In the genomic region with DNA sequence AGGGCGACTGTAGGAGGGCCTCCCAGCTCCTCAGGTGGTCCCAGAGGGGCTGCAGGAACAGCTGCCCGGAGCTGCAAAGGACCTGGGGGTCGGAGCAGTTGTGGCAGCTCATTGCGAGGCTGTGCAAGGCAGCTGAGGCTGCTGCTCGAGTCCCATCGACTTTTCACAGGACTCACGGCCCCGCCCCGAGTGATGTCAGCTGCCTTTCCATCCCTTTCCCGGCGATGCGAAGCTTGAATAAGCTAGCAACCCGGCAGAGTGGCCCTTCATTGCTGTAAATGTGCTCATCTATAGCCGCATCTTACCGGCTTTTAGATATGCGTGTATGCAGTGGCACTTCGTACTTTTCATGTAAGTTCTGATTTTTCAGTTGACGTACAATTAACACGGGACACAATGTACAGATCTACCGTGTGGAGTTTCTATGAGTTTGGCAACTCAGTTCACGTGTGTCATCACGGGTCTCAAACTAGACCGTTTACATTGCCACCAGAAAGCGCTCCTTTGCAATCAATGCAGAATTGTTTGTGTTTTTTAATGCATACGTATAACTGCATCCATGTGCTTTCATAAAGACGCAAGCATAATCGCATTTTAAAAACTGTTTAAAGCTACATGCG, we compare ENCODE assay signal across 8 cellular contexts. TPM values are rescaled to one million over a fixed set of nuclear protein-coding genes. Genes with fewer than 3 reads are reported as not detected.
DNase-seq lines count a peak whose midpoint lies in the region; ATAC-seq, FAIRE-seq and TF ChIP-seq lines count a peak whose summit lies in the region.

A gene with protein sequence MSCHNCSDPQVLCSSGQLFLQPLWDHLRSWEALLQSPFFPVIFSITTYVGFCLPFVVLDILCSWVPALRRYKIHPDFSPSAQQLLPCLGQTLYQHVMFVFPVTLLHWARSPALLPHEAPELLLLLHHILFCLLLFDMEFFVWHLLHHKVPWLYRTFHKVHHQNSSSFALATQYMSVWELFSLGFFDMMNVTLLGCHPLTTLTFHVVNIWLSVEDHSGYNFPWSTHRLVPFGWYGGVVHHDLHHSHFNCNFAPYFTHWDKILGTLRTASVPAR (minus strand): TSS at position 137 of the 620 bp plus-strand sequence. CDS start 25 bp downstream, at position 112.

- peaks cover 18% of the 10 kb centered on the region for H3K4me1 ChIP-seq in iPS-18a (ENCODE audit: control insufficient read depth, low read depth, low read length)

- ATAC-seq in HG02610 (IDR thresholded peaks at IDR 0.05; ENCODE audit: unreplicated experiment) = peak; percentile 36

- H3K9ac ChIP-seq in iPS-18a (ENCODE audit: low read length) = peak within 1 kb of the TSS; percentile 1

- no peaks in the 10 kb centered on the region for H3K9me3 ChIP-seq in iPS-18a (ENCODE audit: control insufficient read depth, low read depth, low read length)

- H3K4me3 Mint-ChIP-seq in T-helper 1 cell treated with Interleukin-12 subunit alpha and Interleukin-12 subunit beta and Interleukin-4 antibody, amounts not matched to agents 30 μg/mL and 1 μg/mL, for 36 hours = peak within 1 kb of the TSS; percentile 77

- no peaks in the 10 kb centered on the region for H3K36me3 ChIP-seq in bronchial epithelial cell (ENCODE audit: control insufficient read depth, insufficient read depth, low read length)
- H3K36me3 ChIP-seq in iPS-18a (ENCODE audit: control insufficient read depth, low read depth, low read length) = no peaks in the 10 kb centered on the region

- no peak within 1 kb of the TSS for H3K27ac Mint-ChIP-seq in T-helper 1 cell treated with Interleukin-12 subunit alpha and Interleukin-12 subunit beta and Interleukin-4 antibody, amounts not matched to agents 30 μg/mL and 1 μg/mL, for 36 hours

- TF ChIP-seq CTCF in bronchial epithelial cell (IDR thresholded peaks at IDR 0.05; ENCODE audit: insufficient read depth, low read length, severe bottlenecking) (no peak), retinal pigment epithelial cell (conservative IDR thresholded peaks at IDR 0.05; ENCODE audit: low read depth, low read length) (no peak)

- no peaks in the 10 kb centered on the region for H3K9me3 Mint-ChIP-seq in T-helper 1 cell treated with Interleukin-12 subunit alpha and Interleukin-12 subunit beta and Interleukin-4 antibody, amounts not matched to agents 30 μg/mL and 1 μg/mL, for 36 hours

- H3K27me3 Mint-ChIP-seq in T-helper 1 cell treated with Interleukin-12 subunit alpha and Interleukin-12 subunit beta and Interleukin-4 antibody, amounts not matched to agents 30 μg/mL and 1 μg/mL, for 36 hours (ENCODE audit: low read depth) = peaks cover 37% of the 10 kb centered on the region

- H3K4me1 Mint-ChIP-seq in T-helper 1 cell treated with Interleukin-12 subunit alpha and Interleukin-12 subunit beta and Interleukin-4 antibody, amounts not matched to agents 30 μg/mL and 1 μg/mL, for 36 hours (ENCODE audit: low read depth) = peaks cover 12% of the 10 kb centered on the region

- H3K36me3 Mint-ChIP-seq in T-helper 1 cell treated with Interleukin-12 subunit alpha and Interleukin-12 subunit beta and Interleukin-4 antibody, amounts not matched to agents 30 μg/mL and 1 μg/mL, for 36 hours (ENCODE audit: low read depth) = no peaks in the 10 kb centered on the region

- FAIRE-seq in bronchial epithelial cell (lab: Jason Lieb, UNC) = peak; percentile 50

- H3K4me3 ChIP-seq in bronchial epithelial cell (ENCODE audit: low read depth, low read length) (peak within 1 kb of the TSS; percentile 39), iPS-18a (ENCODE audit: low read length) (peak within 1 kb of the TSS; percentile 69), retinal pigment epithelial cell (ENCODE audit: low read length) (peak within 1 kb of the TSS; percentile 47)

- H3K27ac ChIP-seq in iPS-18a (ENCODE audit: low read length) = no peak within 1 kb of the TSS

- DNase-seq in CD1c-positive myeloid dendritic cell (ENCODE audit: extremely low spot score) = peak; percentile 77
- DNase-seq in bronchial epithelial cell (ENCODE audit: low read depth) = peak; percentile 69
- no peak for DNase-seq in retinal pigment epithelial cell (ENCODE audit: low read depth)
- no peak for DNase-seq in COLO829 (ENCODE audit: low spot score)
- DNase-seq in SIG-M5 (lab: John Stamatoyannopoulos, UW) = no peak

- H3K27me3 ChIP-seq in bronchial epithelial cell (ENCODE audit: control insufficient read depth, insufficient read depth, low read length) (peaks cover 11% of the 10 kb centered on the region), iPS-18a (ENCODE audit: control insufficient read depth, insufficient read depth, low read length) (peaks cover 74% of the 10 kb centered on the region)

RNA-seq across cellular contexts. Expression of the gene that starts here (rescaled TPM):
- not detected in 2 replicates for total RNA-seq in bronchial epithelial cell

Comparison
In these comparisons a context has a peak if more than half of its experiments do, and no peak if none do; other contexts are left out.
1. Peak in DNase-seq and H3K4me3 ChIP-seq in bronchial epithelial cell; RNA of the gene not detected or under 1 TPM.